10 cellular contexts compared by ENCODE assay signal in the genomic region with DNA sequence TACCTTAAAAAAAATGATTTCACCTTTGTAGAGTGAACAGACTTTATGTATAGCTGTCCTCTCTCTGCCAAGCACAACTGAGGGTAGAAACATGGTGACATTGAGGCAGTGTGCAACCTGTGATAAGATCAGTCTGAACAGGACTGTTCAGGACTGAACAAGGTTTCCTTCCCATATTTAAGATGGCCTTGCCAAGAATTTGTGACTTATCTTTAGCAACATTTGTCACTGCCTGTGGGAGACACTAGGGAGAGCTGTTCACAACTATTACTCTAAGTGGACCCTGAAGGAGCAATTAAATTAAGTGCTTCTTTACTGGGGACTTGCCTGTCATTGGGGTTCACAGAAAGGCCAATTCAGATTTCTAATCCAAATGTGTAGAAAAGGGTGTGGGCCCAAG. TPM values are rescaled to one million over a fixed set of nuclear protein-coding genes. Genes with fewer than 3 reads are reported as not detected.
DNase-seq lines count a peak whose midpoint lies in the region; ATAC-seq lines count a peak whose summit lies in the region.
"Had no signal": no experiment of that assay in that cellular context is flagged by ENCODE, and none has a peak within 500 bp of the region (broad histone marks: within the 10 kb centered on the region; RNA-seq: fewer than 3 reads in every experiment).

No MANE protein-coding gene starts in this region.

- ATAC-seq in GM19043 (IDR thresholded peaks at IDR 0.05; ENCODE audit: low read depth, unreplicated experiment) = peak; percentile 61
- ATAC-seq in esophagus mucosa = peak; percentile 44
- no peak for ATAC-seq in HG03521 (IDR thresholded peaks at IDR 0.05; ENCODE audit: unreplicated experiment)

- DNase-seq in CMK (ENCODE audit: low read depth) (peak; percentile 21), NCI-H526 (lab: John Stamatoyannopoulos, UW) (peak; percentile 1 to 4), NCI-H1436 (lab: John Stamatoyannopoulos, UW) (no peak), epidermal melanocyte (ENCODE audit: insufficient read length, low spot score) (no peak), NCI-H446 (lab: John Stamatoyannopoulos, UW) (no peak)
- DNase-seq: activated CD4-positive, alpha-beta T cell treated with anti-CD3 and anti-CD28 coated beads, Interleukin-2, amount 50 U/mL, for 48 hours; heart left ventricle had no signal

RNA-seq across cellular contexts. Expression of a gene that starts 6.7 kb away (rescaled TPM):
- total RNA-seq in esophagus mucosa = 0.32 TPM

Comparison
In these comparisons a context has a peak if more than half of its experiments do, and no peak if none do; other contexts are left out.
1. DNase-seq: peak in CMK (single experiment) and NCI-H526 (2 of 2); none in NCI-H1436 (single experiment), epidermal melanocyte (single experiment) and NCI-H446 (0 of 2).